ENCODE assay signal across 8 cellular contexts in the genomic region with DNA sequence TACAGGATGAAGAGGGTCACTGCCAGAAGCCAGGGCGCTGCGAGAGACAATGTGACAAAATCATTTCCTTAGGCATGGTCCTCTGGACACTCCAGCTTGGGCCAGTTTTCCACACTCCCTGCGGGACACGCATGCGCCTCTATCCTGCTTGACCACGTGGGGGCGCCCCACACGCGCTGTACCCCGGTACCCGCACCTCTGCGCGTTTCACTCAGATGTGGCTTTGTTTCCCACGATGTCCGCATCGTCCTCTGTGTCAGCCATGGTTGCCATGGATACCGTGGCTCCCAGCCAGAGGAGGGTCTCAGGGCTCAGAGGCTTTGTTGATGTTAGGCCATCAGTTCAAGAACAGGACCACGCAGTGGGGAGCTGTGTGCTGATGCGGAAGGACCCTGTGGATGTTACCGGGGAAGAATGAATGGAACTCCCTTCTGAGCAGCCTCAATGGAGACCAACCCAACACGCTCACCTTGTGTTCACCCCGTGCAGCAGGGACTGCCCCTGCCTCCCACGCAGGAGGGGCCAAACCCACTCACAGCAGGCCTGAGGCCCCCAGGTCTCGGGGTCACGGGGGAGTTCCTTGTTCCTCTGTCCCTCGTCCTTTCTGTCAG.
DNase-seq lines count a peak whose midpoint lies in the region; ATAC-seq and TF ChIP-seq lines count a peak whose summit lies in the region.

No MANE protein-coding gene starts in this region.

- WGBS in heart left ventricle, 4 donors, result 18 to 23% (median 22%) methylated on average over 23 to 26 of the region's 26 CpGs
- 22% methylated on average over 26 of the region's 26 CpGs for WGBS in prostate gland

- TF ChIP-seq CTCF in HFFc6 (IDR thresholded peaks at IDR 0.05) (peak; percentile 90), Panc1 (IDR thresholded peaks at IDR 0.05) (peak; percentile 96), heart left ventricle (IDR thresholded peaks at IDR 0.05) (peak; percentile 29 to 76 (median 48)), prostate gland (IDR thresholded peaks at IDR 0.05) (peak; percentile 10 to 62 (median 44))

- peak in 11 of 14 donors; percentile 7 to 71 (median 38) for DNase-seq in C1 segment of cervical spinal cord (lab: John Stamatoyannopoulos, UW)
- DNase-seq in HFFc6, result peak; percentile 30
- no peak for DNase-seq in Panc1 (ENCODE audit: low read depth, low spot score)
- peak; percentile 5 for DNase-seq in activated gamma-delta T cell treated with anti-CD3 and anti-CD28 coated beads, Interleukin-2, amount 50 U/mL, for 16 hours (ENCODE audit: low read depth)
- peak in 4 of 5 donors; percentile 26 to 74 (median 49) for DNase-seq in heart left ventricle
- DNase-seq in prostate gland (ENCODE audit: low spot score), result peak; percentile 14
- no peak for DNase-seq in SHP77 (lab: John Stamatoyannopoulos, UW)

- H3K9me3 Mint-ChIP-seq in HFFc6, result no peaks in the 10 kb centered on the region

- CTCF ChIA-PET in Panc1 (lab: Charles Lee), result interaction anchor here (0.5 to 1.0 kb wide), 4 partner anchors 64 to 187 kb away, joined by 3 to 9 read pairs (median 6); no protein-coding TSS in a partner anchor

- no peaks in the 10 kb centered on the region for H3K36me3 Mint-ChIP-seq in HFFc6 (ENCODE audit: low read depth)

- no peaks in the 10 kb centered on the region for H3K4me1 ChIP-seq in Panc1 (ENCODE audit: control insufficient read depth, insufficient read depth, low read length)
- peaks cover 0 to 10% (median 0%) of the 10 kb centered on the region in 12 donors for H3K4me1 ChIP-seq in heart left ventricle
- H3K4me1 ChIP-seq in prostate gland (replicated peaks), result no peaks in the 10 kb centered on the region

- intact Hi-C loops in Panc1 (cut with micrococcal nuclease; ENCODE audit: unreplicated experiment), result loop anchor here (5.0 kb wide), 1 partner anchor 157 kb away; no protein-coding TSS in a partner anchor
- intact Hi-C loops in heart left ventricle (cut with DNase I), result loop anchor here in 1 of 10 donors (5.0 kb wide), 1 partner anchor 162 kb away; no protein-coding TSS in a partner anchor
- intact Hi-C loops in prostate gland (cut with DNase I), result no loop called here

- ATAC-seq in Panc1, result peak; percentile 95
- ATAC-seq in heart left ventricle, result peak in 2 of 4 donors; percentile 67 to 71
- ATAC-seq in HG02571 (IDR thresholded peaks at IDR 0.05; ENCODE audit: unreplicated experiment), result no peak

- H3K4me3 ChIP-seq in Panc1 (ENCODE audit: low read depth in 2 of 2, low read length in 2 of 2) (no peak overlapping the region), heart left ventricle (no peak overlapping the region), prostate gland (no peak overlapping the region)

- in situ Hi-C loops in Panc1 (cut with HindIII; ENCODE audit: low pct_unique_long_range_greater_than_20kb, low sequenced_read_pairs), result no loop called here

- no peak overlapping the region for H3K27ac ChIP-seq in Panc1 (ENCODE audit: low read length)
- H3K27ac ChIP-seq in heart left ventricle, result no peak overlapping the region
- no peak overlapping the region for H3K27ac ChIP-seq in prostate gland

- H3K27ac Mint-ChIP-seq in HFFc6, result no peak overlapping the region

- TF ChIP-seq POLR2A in heart left ventricle (IDR thresholded peaks at IDR 0.05), result no peak
- TF ChIP-seq POLR2A in prostate gland (IDR thresholded peaks at IDR 0.05), result no peak

- H3K27me3 Mint-ChIP-seq in HFFc6 (ENCODE audit: insufficient read depth), result peaks cover 40% of the 10 kb centered on the region

- H3K9me3 ChIP-seq in Panc1 (ENCODE audit: control insufficient read depth, insufficient read depth, low read depth, low read length) (no peaks in the 10 kb centered on the region), heart left ventricle (no peaks in the 10 kb centered on the region), prostate gland (no peaks in the 10 kb centered on the region)

- POLR2A ChIA-PET in Panc1 (lab: Charles Lee), result no interaction called here

- H3K4me3 Mint-ChIP-seq in HFFc6, result no peak overlapping the region

- peaks cover 18% of the 10 kb centered on the region for H3K27me3 ChIP-seq in Panc1 (ENCODE audit: control insufficient read depth, insufficient read depth, low read length)
- peaks cover 0 to 61% (median 26%) of the 10 kb centered on the region in 9 donors for H3K27me3 ChIP-seq in heart left ventricle
- H3K27me3 ChIP-seq in prostate gland (replicated peaks; ENCODE audit: insufficient read depth), result peaks cover 9% of the 10 kb centered on the region

- no TSS peak for BruUV-seq in Panc1 (replicated peaks; lab: Mats Ljungman, UMichigan)

- no peaks in the 10 kb centered on the region for H3K4me1 Mint-ChIP-seq in HFFc6 (ENCODE audit: low read depth)

- H3K36me3 ChIP-seq in Panc1 (ENCODE audit: control insufficient read depth, insufficient read depth, low read length), result no peaks in the 10 kb centered on the region
- H3K36me3 ChIP-seq in heart left ventricle, result no peaks in the 10 kb centered on the region
- no peaks in the 10 kb centered on the region for H3K36me3 ChIP-seq in prostate gland

Comparison
In these comparisons a context has a peak if more than half of its experiments do, and no peak if none do; other contexts are left out.
1. DNase-seq: peak in C1 segment of cervical spinal cord (11 of 14), HFFc6 (single experiment), activated gamma-delta T cell treated with anti-CD3 and anti-CD28 coated beads, Interleukin-2, amount 50 U/mL, for 16 hours (single experiment), heart left ventricle (4 of 5) and prostate gland (single experiment); none in Panc1 (single experiment) and SHP77 (0 of 2).
2. CTCF ChIP-seq: peak in every context shown above with its lines; median percentile 96 in Panc1; 90 in HFFc6; 48 in heart left ventricle; 44 in prostate gland.